10 cellular contexts compared by ENCODE assay signal in genomic region chr7:47485640-47486435, GRCh38.
DNase-seq lines count a peak whose midpoint lies in the region; ATAC-seq and TF ChIP-seq lines count a peak whose summit lies in the region.
"Had no signal": no experiment of that assay in that cellular context is flagged by ENCODE, and none has a peak within 500 bp of the region (broad histone marks: within the 10 kb centered on the region; RNA-seq: fewer than 3 reads in every experiment).

No MANE protein-coding gene starts in this region.

- H3K4me1 ChIP-seq in colonic mucosa (peaks cover 17% of the 10 kb centered on the region), mucosa of stomach (ENCODE audit: control insufficient read depth, insufficient read depth, low read length) (peaks cover 68% of the 10 kb centered on the region), aorta (ENCODE audit: control insufficient read depth in 1 of 2, insufficient read depth in 2 of 2, low read length in 2 of 2) (peaks cover 0 to 2% of the 10 kb centered on the region in 2 donors)

- H3K36me3 ChIP-seq in colonic mucosa (no peaks in the 10 kb centered on the region), mucosa of stomach (ENCODE audit: control insufficient read depth, insufficient read depth, low read length) (no peaks in the 10 kb centered on the region), aorta (ENCODE audit: control insufficient read depth in 1 of 2, insufficient read depth in 2 of 2, low read length in 1 of 2) (no peaks in the 10 kb centered on the region)

- 42 to 53% methylated on average over 9 of the region's 9 CpGs for WGBS in aorta, 2 donors

- H3K27me3 Mint-ChIP-seq in activated CD4-positive, alpha-beta T cell treated with anti-CD3 and anti-CD28 coated beads, Interleukin-2, amount 10 ng/mL, durations not matched to agents 24 days and 14 days, result no peaks in the 10 kb centered on the region
- H3K27me3 Mint-ChIP-seq in activated CD4-positive, alpha-beta T cell treated with anti-CD3 and anti-CD28 coated beads for 36 hours, result no peaks in the 10 kb centered on the region
- H3K27me3 Mint-ChIP-seq: activated naive CD8-positive, alpha-beta T cell treated with anti-CD3 and anti-CD28 coated beads for 36 hours had no signal

- no peak overlapping the region for H3K4me3 ChIP-seq in colonic mucosa
- H3K4me3 ChIP-seq in mucosa of stomach (ENCODE audit: low read length), result no peak overlapping the region
- no peak overlapping the region for H3K4me3 ChIP-seq in aorta (ENCODE audit: low read length in 2 of 2)

- H3K9ac ChIP-seq in colonic mucosa (ENCODE audit: low read depth in 2 of 2, low read length in 2 of 2) (peak overlapping the region in 1 of 2 donors; percentile 64), mucosa of stomach (ENCODE audit: low read length) (peak overlapping the region; percentile 44)

- H3K27me3 ChIP-seq in colonic mucosa, result no peaks in the 10 kb centered on the region
- H3K27me3 ChIP-seq in mucosa of stomach (ENCODE audit: control insufficient read depth, insufficient read depth, low read length), result no peaks in the 10 kb centered on the region
- H3K27me3 ChIP-seq in aorta (ENCODE audit: control insufficient read depth in 1 of 2, insufficient read depth in 2 of 2, low read length in 1 of 2), result no peaks in the 10 kb centered on the region

- CTCF ChIA-PET in activated CD4-positive, alpha-beta T cell treated with anti-CD3 and anti-CD28 coated beads for 36 hours (lab: Charles Lee), result no interaction called here

- no peak overlapping the region for H3K4me3 Mint-ChIP-seq in activated CD4-positive, alpha-beta T cell treated with anti-CD3 and anti-CD28 coated beads, Interleukin-2, amount 10 ng/mL, durations not matched to agents 24 days and 14 days
- no peak overlapping the region for H3K4me3 Mint-ChIP-seq in activated CD4-positive, alpha-beta T cell treated with anti-CD3 and anti-CD28 coated beads for 36 hours
- H3K4me3 Mint-ChIP-seq: activated naive CD8-positive, alpha-beta T cell treated with anti-CD3 and anti-CD28 coated beads for 36 hours had no signal

- TF ChIP-seq CTCF in colonic mucosa (IDR thresholded peaks at IDR 0.05), result no peak

- POLR2A ChIA-PET in activated CD4-positive, alpha-beta T cell treated with anti-CD3 and anti-CD28 coated beads for 36 hours (lab: Charles Lee), result no interaction called here

- no peak for ATAC-seq in activated CD4-positive, alpha-beta T cell treated with anti-CD3 and anti-CD28 coated beads for 36 hours
- ATAC-seq in aorta (ENCODE audit: low FRiP score) (no peak), HG03571 (IDR thresholded peaks at IDR 0.05; ENCODE audit: unreplicated experiment) (no peak), HG03196 (IDR thresholded peaks at IDR 0.05; ENCODE audit: unreplicated experiment) (no peak), GM21717 (IDR thresholded peaks at IDR 0.05; ENCODE audit: unreplicated experiment) (no peak)

- no peaks in the 10 kb centered on the region for H3K9me3 ChIP-seq in colonic mucosa
- H3K9me3 ChIP-seq in mucosa of stomach (ENCODE audit: control insufficient read depth, low read length), result no peaks in the 10 kb centered on the region
- H3K9me3 ChIP-seq in aorta (ENCODE audit: control insufficient read depth, low read length), result no peaks in the 10 kb centered on the region

- no peaks in the 10 kb centered on the region for H3K36me3 Mint-ChIP-seq in activated CD4-positive, alpha-beta T cell treated with anti-CD3 and anti-CD28 coated beads, Interleukin-2, amount 10 ng/mL, durations not matched to agents 24 days and 14 days (ENCODE audit: low read depth)
- H3K36me3 Mint-ChIP-seq in activated CD4-positive, alpha-beta T cell treated with anti-CD3 and anti-CD28 coated beads for 36 hours (ENCODE audit: low read depth), result no peaks in the 10 kb centered on the region
- H3K36me3 Mint-ChIP-seq: activated naive CD8-positive, alpha-beta T cell treated with anti-CD3 and anti-CD28 coated beads for 36 hours had no signal

- peaks cover 24% of the 10 kb centered on the region for H3K4me1 Mint-ChIP-seq in activated CD4-positive, alpha-beta T cell treated with anti-CD3 and anti-CD28 coated beads, Interleukin-2, amount 10 ng/mL, durations not matched to agents 24 days and 14 days
- H3K4me1 Mint-ChIP-seq in activated CD4-positive, alpha-beta T cell treated with anti-CD3 and anti-CD28 coated beads for 36 hours, result peaks cover 15% of the 10 kb centered on the region

- peak overlapping the region; percentile 49 for H3K27ac Mint-ChIP-seq in activated CD4-positive, alpha-beta T cell treated with anti-CD3 and anti-CD28 coated beads, Interleukin-2, amount 10 ng/mL, durations not matched to agents 24 days and 14 days
- H3K27ac Mint-ChIP-seq in activated CD4-positive, alpha-beta T cell treated with anti-CD3 and anti-CD28 coated beads for 36 hours, result no peak overlapping the region
- H3K27ac Mint-ChIP-seq: activated naive CD8-positive, alpha-beta T cell treated with anti-CD3 and anti-CD28 coated beads for 36 hours had no signal

- H3K27ac ChIP-seq in colonic mucosa (no peak overlapping the region), aorta (ENCODE audit: low read depth in 1 of 2, low read length in 2 of 2) (peak overlapping the region in 1 of 2 donors; percentile 93)

- no peak for DNase-seq in activated CD4-positive, alpha-beta T cell treated with anti-CD3 and anti-CD28 coated beads, Interleukin-2, amount 10 ng/mL, durations not matched to agents 24 days and 14 days
- DNase-seq in activated CD4-positive, alpha-beta T cell treated with anti-CD3 and anti-CD28 coated beads for 36 hours, result no peak
- peak; percentile 59 for DNase-seq in colonic mucosa
- DNase-seq in aorta, result peak; percentile 41 to 77
- DNase-seq: activated CD4-positive, alpha-beta T cell treated with anti-CD3 and anti-CD28 coated beads for 48 hours; activated naive CD8-positive, alpha-beta T cell treated with anti-CD3 and anti-CD28 coated beads for 36 hours had no signal

- H3K9me3 Mint-ChIP-seq in activated CD4-positive, alpha-beta T cell treated with anti-CD3 and anti-CD28 coated beads, Interleukin-2, amount 10 ng/mL, durations not matched to agents 24 days and 14 days, result peaks cover 5% of the 10 kb centered on the region
- peaks cover 1% of the 10 kb centered on the region for H3K9me3 Mint-ChIP-seq in activated CD4-positive, alpha-beta T cell treated with anti-CD3 and anti-CD28 coated beads for 36 hours (ENCODE audit: low read depth)
- H3K9me3 Mint-ChIP-seq: activated naive CD8-positive, alpha-beta T cell treated with anti-CD3 and anti-CD28 coated beads for 36 hours had no signal

- intact Hi-C loops in activated CD4-positive, alpha-beta T cell treated with anti-CD3 and anti-CD28 coated beads, Interleukin-2, amount 10 ng/mL, durations not matched to agents 24 days and 14 days (cut with micrococcal nuclease), result no loop called here
- intact Hi-C loops in activated CD4-positive, alpha-beta T cell treated with anti-CD3 and anti-CD28 coated beads for 36 hours (cut with DNase I, micrococcal nuclease), result no loop called here
- intact Hi-C loops in colonic mucosa (cut with DNase I) (no loop called here), aorta (cut with DNase I) (no loop called here)

Comparison
In these comparisons a context has a peak if more than half of its experiments do, and no peak if none do; other contexts are left out.
1. DNase-seq: peak in colonic mucosa (single experiment) and aorta (2 of 2); none in activated CD4-positive, alpha-beta T cell treated with anti-CD3 and anti-CD28 coated beads, Interleukin-2, amount 10 ng/mL, durations not matched to agents 24 days and 14 days (single experiment) and activated CD4-positive, alpha-beta T cell treated with anti-CD3 and anti-CD28 coated beads for 36 hours (single experiment).